In genomic region chr10:5959581-5960069, GRCh38 we compare ENCODE assay signal across 17 cellular contexts. TPM values are rescaled to one million over a fixed set of nuclear protein-coding genes. Genes with fewer than 3 reads are reported as not detected.
DNase-seq lines count a peak whose midpoint lies in the region; ATAC-seq and TF ChIP-seq lines count a peak whose summit lies in the region.
"Had no signal": no experiment of that assay in that cellular context is flagged by ENCODE, and none has a peak within 500 bp of the region (broad histone marks: within the 10 kb centered on the region; RNA-seq: fewer than 3 reads in every experiment).

No MANE protein-coding gene starts in this region.

- no peak for TF ChIP-seq CTCF in chondrocyte (IDR thresholded peaks at IDR 0.05)
- TF ChIP-seq CTCF in right lobe of liver (IDR thresholded peaks at IDR 0.05) = no peak
- no peak for TF ChIP-seq CTCF in suprapubic skin (IDR thresholded peaks at IDR 0.05)

- H3K36me3 Mint-ChIP-seq in activated naive CD4-positive, alpha-beta T cell treated with anti-CD3 and anti-CD28 coated beads, Interleukin-2, amount 10 ng/mL, durations not matched to agents 7 days and 5 days = peaks cover 27% of the 10 kb centered on the region
- peaks cover 25% of the 10 kb centered on the region for H3K36me3 Mint-ChIP-seq in activated naive CD4-positive, alpha-beta T cell treated with anti-CD3 and anti-CD28 coated beads for 36 hours (ENCODE audit: low read depth)
- H3K36me3 Mint-ChIP-seq in chondrocyte (ENCODE audit: low read depth) = no peaks in the 10 kb centered on the region

- H3K9me3 Mint-ChIP-seq in activated naive CD4-positive, alpha-beta T cell treated with anti-CD3 and anti-CD28 coated beads, Interleukin-2, amount 10 ng/mL, durations not matched to agents 7 days and 5 days = no peaks in the 10 kb centered on the region
- H3K9me3 Mint-ChIP-seq in activated naive CD4-positive, alpha-beta T cell treated with anti-CD3 and anti-CD28 coated beads for 36 hours = no peaks in the 10 kb centered on the region
- no peaks in the 10 kb centered on the region for H3K9me3 Mint-ChIP-seq in chondrocyte (ENCODE audit: low read depth)
- H3K9me3 Mint-ChIP-seq: CD4-positive, alpha-beta T cell had no signal

- no peak for DNase-seq in activated naive CD4-positive, alpha-beta T cell treated with anti-CD3 and anti-CD28 coated beads, Interleukin-2, amount 10 ng/mL, durations not matched to agents 7 days and 5 days
- DNase-seq in activated naive CD4-positive, alpha-beta T cell treated with anti-CD3 and anti-CD28 coated beads for 36 hours = no peak
- DNase-seq in chondrocyte (ENCODE audit: low spot score) (peak; percentile 64), right lobe of liver (peak in 2 of 3 donors; percentile 3 to 27), suprapubic skin (ENCODE audit: low spot score in 2 of 2) (peak; percentile 33 to 56), A172 (ENCODE audit: low spot score) (no peak), epidermal melanocyte (ENCODE audit: insufficient read length, low spot score) (no peak), EL (no peak)
- DNase-seq: CD4-positive, alpha-beta T cell; KG1; NCI-H1417; NCI-H187; NCI-H2107; NCI-H510A treated with DMSO at 0.1 percent for 48 hours; NCI-H774 had no signal

- no peak overlapping the region for H3K4me3 ChIP-seq in right lobe of liver
- H3K4me3 ChIP-seq in suprapubic skin = no peak overlapping the region
- H3K4me3 ChIP-seq: A549, SJSA1 had no signal

- H3K9me3 ChIP-seq in right lobe of liver (no peaks in the 10 kb centered on the region), suprapubic skin (no peaks in the 10 kb centered on the region)
- H3K9me3 ChIP-seq: A549, SJSA1 had no signal

- no peaks in the 10 kb centered on the region for H3K4me1 Mint-ChIP-seq in activated naive CD4-positive, alpha-beta T cell treated with anti-CD3 and anti-CD28 coated beads, Interleukin-2, amount 10 ng/mL, durations not matched to agents 7 days and 5 days
- no peaks in the 10 kb centered on the region for H3K4me1 Mint-ChIP-seq in activated naive CD4-positive, alpha-beta T cell treated with anti-CD3 and anti-CD28 coated beads for 36 hours (ENCODE audit: low read depth)
- peaks cover 12% of the 10 kb centered on the region for H3K4me1 Mint-ChIP-seq in chondrocyte (ENCODE audit: low read depth)

- H3K27me3 Mint-ChIP-seq in activated naive CD4-positive, alpha-beta T cell treated with anti-CD3 and anti-CD28 coated beads, Interleukin-2, amount 10 ng/mL, durations not matched to agents 7 days and 5 days = no peaks in the 10 kb centered on the region
- no peaks in the 10 kb centered on the region for H3K27me3 Mint-ChIP-seq in activated naive CD4-positive, alpha-beta T cell treated with anti-CD3 and anti-CD28 coated beads for 36 hours (ENCODE audit: low read depth)
- H3K27me3 Mint-ChIP-seq in chondrocyte (ENCODE audit: low read depth) = no peaks in the 10 kb centered on the region
- H3K27me3 Mint-ChIP-seq: CD4-positive, alpha-beta T cell had no signal

- H3K27ac Mint-ChIP-seq in activated naive CD4-positive, alpha-beta T cell treated with anti-CD3 and anti-CD28 coated beads, Interleukin-2, amount 10 ng/mL, durations not matched to agents 7 days and 5 days = peak overlapping the region; percentile 19
- no peak overlapping the region for H3K27ac Mint-ChIP-seq in activated naive CD4-positive, alpha-beta T cell treated with anti-CD3 and anti-CD28 coated beads for 36 hours
- no peak overlapping the region for H3K27ac Mint-ChIP-seq in chondrocyte (ENCODE audit: unreplicated experiment)
- H3K27ac Mint-ChIP-seq: CD4-positive, alpha-beta T cell had no signal

- TF ChIP-seq POLR2A in right lobe of liver (IDR thresholded peaks at IDR 0.05) (no peak), suprapubic skin (IDR thresholded peaks at IDR 0.05) (no peak)

- intact Hi-C loops in activated naive CD4-positive, alpha-beta T cell treated with anti-CD3 and anti-CD28 coated beads for 36 hours (cut with micrococcal nuclease) = no loop called here
- intact Hi-C loops in right lobe of liver (cut with DNase I) = no loop called here

- no peak overlapping the region for H3K4me3 Mint-ChIP-seq in activated naive CD4-positive, alpha-beta T cell treated with anti-CD3 and anti-CD28 coated beads, Interleukin-2, amount 10 ng/mL, durations not matched to agents 7 days and 5 days
- no peak overlapping the region for H3K4me3 Mint-ChIP-seq in activated naive CD4-positive, alpha-beta T cell treated with anti-CD3 and anti-CD28 coated beads for 36 hours
- no peak overlapping the region for H3K4me3 Mint-ChIP-seq in chondrocyte (ENCODE audit: unreplicated experiment)
- H3K4me3 Mint-ChIP-seq: CD4-positive, alpha-beta T cell had no signal

- H3K27me3 ChIP-seq in right lobe of liver (no peaks in the 10 kb centered on the region), suprapubic skin (no peaks in the 10 kb centered on the region)

- 86% methylated on average over 6 of the region's 10 CpGs for WGBS in right lobe of liver (ENCODE audit: insufficient coverage, low coverage, low lambda C conversion rate, missing lambda C conversion rate)
- WGBS in suprapubic skin = 82% methylated on average over 8 of the region's 10 CpGs

- H3K36me3 ChIP-seq in right lobe of liver (peaks cover 0 to 23% (median 10%) of the 10 kb centered on the region in 4 donors), suprapubic skin (peaks cover 42% of the 10 kb centered on the region)
- H3K36me3 ChIP-seq: SJSA1 had no signal

- CTCF ChIA-PET in activated naive CD4-positive, alpha-beta T cell treated with anti-CD3 and anti-CD28 coated beads, Interleukin-2, amount 10 ng/mL, durations not matched to agents 7 days and 5 days (lab: Charles Lee) = no interaction called here
- CTCF ChIA-PET in activated naive CD4-positive, alpha-beta T cell treated with anti-CD3 and anti-CD28 coated beads for 36 hours (lab: Charles Lee) = interaction anchor here (0.6 to 1.5 kb wide), 4 partner anchors 15 to 127 kb away, joined by 3 to 7 read pairs (median 4); no protein-coding TSS in a partner anchor

- H3K4me1 ChIP-seq in right lobe of liver = peaks cover 0 to 4% (median 2%) of the 10 kb centered on the region in 4 donors
- H3K4me1 ChIP-seq in suprapubic skin = no peaks in the 10 kb centered on the region
- H3K4me1 ChIP-seq: SJSA1 had no signal

- H3K27ac ChIP-seq in right lobe of liver (no peak overlapping the region), suprapubic skin (no peak overlapping the region)
- H3K27ac ChIP-seq: A549, SJSA1 had no signal

- TF ChIP-seq EP300 in suprapubic skin (IDR thresholded peaks at IDR 0.05) = no peak

- ATAC-seq in right lobe of liver = peak in 1 of 4 donors; percentile 13

RNA-seq across cellular contexts. Expression of gene IL15RA, which starts 17.7 kb away (rescaled TPM):
- 10 to 100 TPM; 14.7 to 16.3 TPM for total RNA-seq in activated naive CD4-positive, alpha-beta T cell treated with anti-CD3 and anti-CD28 coated beads for 36 hours
- total RNA-seq in chondrocyte (0.56 to 0.65 TPM in 2 of 3 replicates, not detected in the other), right lobe of liver (10 to 100 TPM in 4 of 6 experiments, 1 to 10 TPM in 2; 6.2 to 42.7 (median 13.3) TPM), suprapubic skin (10 to 100 TPM; 14.1 to 26.5 (median 16.4) TPM)
- total RNA-seq in A172 (2014; rRNA removed; shearing (Covaris generic)) = 10.3 and 16.3 TPM in 2 replicates

Comparison
In these comparisons a context has a peak if more than half of its experiments do, and no peak if none do; other contexts are left out.
1. DNase-seq: peak in chondrocyte (single experiment), right lobe of liver (2 of 3) and suprapubic skin (2 of 2); none in activated naive CD4-positive, alpha-beta T cell treated with anti-CD3 and anti-CD28 coated beads, Interleukin-2, amount 10 ng/mL, durations not matched to agents 7 days and 5 days (single experiment), activated naive CD4-positive, alpha-beta T cell treated with anti-CD3 and anti-CD28 coated beads for 36 hours (single experiment), A172 (single experiment), epidermal melanocyte (single experiment) and EL (single experiment).